1 cellular context compared by ENCODE assay signal in genomic region chr2:137897082-137897481, GRCh38.
TF ChIP-seq lines count a peak whose summit lies in the region.

No MANE protein-coding gene starts in this region.

TF ChIP-seq in HepG2, 621 proteins besides CTCF, POLR2A, EP300 and RAD21 (continued from another document and continues in another):
- TF ChIP-seq ZNF598 (CRISPR knock-in tag; IDR thresholded peaks at IDR 0.05; ENCODE audit: borderline replicate concordance), result no peak
- TF ChIP-seq ZBTB40 (IDR thresholded peaks at IDR 0.05), result no peak
- no peak for TF ChIP-seq ZBTB40 (CRISPR knock-in tag; IDR thresholded peaks at IDR 0.05)
- TF ChIP-seq SNRNP70 (IDR thresholded peaks at IDR 0.05; ENCODE audit: low read depth, low read length), result no peak
- no peak for TF ChIP-seq MXI1 (IDR thresholded peaks at IDR 0.05; ENCODE audit: borderline replicate concordance, low read depth, low read length)
- no peak for TF ChIP-seq ZNF550 (CRISPR knock-in tag; IDR thresholded peaks at IDR 0.05; ENCODE audit: borderline replicate concordance)
- TF ChIP-seq MED13 (CRISPR knock-in tag; IDR thresholded peaks at IDR 0.05), result no peak
- no peak for TF ChIP-seq MAFK (conservative IDR thresholded peaks at IDR 0.05 in 1 of 2, IDR thresholded peaks at IDR 0.05 in 1 of 2; ENCODE audit: low read length in 2 of 2)
- TF ChIP-seq SMAD1 (CRISPR knock-in tag; IDR thresholded peaks at IDR 0.05; ENCODE audit: borderline replicate concordance, low read depth), result no peak
- TF ChIP-seq IRF1 (CRISPR knock-in tag; IDR thresholded peaks at IDR 0.05; ENCODE audit: low read depth), result no peak
- no peak for TF ChIP-seq ZNF431 (CRISPR knock-in tag; IDR thresholded peaks at IDR 0.05; ENCODE audit: borderline replicate concordance, low read depth)
- TF ChIP-seq KLF13 (CRISPR knock-in tag; IDR thresholded peaks at IDR 0.05), result no peak
- TF ChIP-seq ZNF235 (CRISPR knock-in tag; IDR thresholded peaks at IDR 0.05; ENCODE audit: borderline replicate concordance), result no peak
- no peak for TF ChIP-seq ZNF7 (CRISPR knock-in tag; IDR thresholded peaks at IDR 0.05)
- TF ChIP-seq RFX5 (IDR thresholded peaks at IDR 0.05; ENCODE audit: low read depth, low read length), result no peak
- TF ChIP-seq NR2C2 (CRISPR knock-in tag; IDR thresholded peaks at IDR 0.05; ENCODE audit: borderline replicate concordance), result no peak
- no peak for TF ChIP-seq ZSCAN22 (CRISPR knock-in tag; IDR thresholded peaks at IDR 0.05)
- TF ChIP-seq HBP1 (CRISPR knock-in tag; IDR thresholded peaks at IDR 0.05; ENCODE audit: low read depth), result 0 out of 2 replicates have a peak, but pooled peaks have one; percentile 28
- TF ChIP-seq ARID3A (IDR thresholded peaks at IDR 0.05; ENCODE audit: low read depth, low read length), result peak; percentile 50; the same call in 1 of the 2 replicates
- no peak for TF ChIP-seq DMAP1 (CRISPR knock-in tag; IDR thresholded peaks at IDR 0.05)
- TF ChIP-seq, protein P1, sequence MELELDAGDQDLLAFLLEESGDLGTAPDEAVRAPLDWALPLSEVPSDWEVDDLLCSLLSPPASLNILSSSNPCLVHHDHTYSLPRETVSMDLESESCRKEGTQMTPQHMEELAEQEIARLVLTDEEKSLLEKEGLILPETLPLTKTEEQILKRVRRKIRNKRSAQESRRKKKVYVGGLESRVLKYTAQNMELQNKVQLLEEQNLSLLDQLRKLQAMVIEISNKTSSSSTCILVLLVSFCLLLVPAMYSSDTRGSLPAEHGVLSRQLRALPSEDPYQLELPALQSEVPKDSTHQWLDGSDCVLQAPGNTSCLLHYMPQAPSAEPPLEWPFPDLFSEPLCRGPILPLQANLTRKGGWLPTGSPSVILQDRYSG (CRISPR knock-in tag; IDR thresholded peaks at IDR 0.05), result no peak
- TF ChIP-seq GZF1 (CRISPR knock-in tag; IDR thresholded peaks at IDR 0.05), result no peak
- TF ChIP-seq FOXA1 (IDR thresholded peaks at IDR 0.05), result no peak
- TF ChIP-seq FOXA1 (CRISPR knock-in tag; IDR thresholded peaks at IDR 0.05), result 0 out of 2 replicates have a peak, but pooled peaks have one; percentile 37
- TF ChIP-seq, protein P2, sequence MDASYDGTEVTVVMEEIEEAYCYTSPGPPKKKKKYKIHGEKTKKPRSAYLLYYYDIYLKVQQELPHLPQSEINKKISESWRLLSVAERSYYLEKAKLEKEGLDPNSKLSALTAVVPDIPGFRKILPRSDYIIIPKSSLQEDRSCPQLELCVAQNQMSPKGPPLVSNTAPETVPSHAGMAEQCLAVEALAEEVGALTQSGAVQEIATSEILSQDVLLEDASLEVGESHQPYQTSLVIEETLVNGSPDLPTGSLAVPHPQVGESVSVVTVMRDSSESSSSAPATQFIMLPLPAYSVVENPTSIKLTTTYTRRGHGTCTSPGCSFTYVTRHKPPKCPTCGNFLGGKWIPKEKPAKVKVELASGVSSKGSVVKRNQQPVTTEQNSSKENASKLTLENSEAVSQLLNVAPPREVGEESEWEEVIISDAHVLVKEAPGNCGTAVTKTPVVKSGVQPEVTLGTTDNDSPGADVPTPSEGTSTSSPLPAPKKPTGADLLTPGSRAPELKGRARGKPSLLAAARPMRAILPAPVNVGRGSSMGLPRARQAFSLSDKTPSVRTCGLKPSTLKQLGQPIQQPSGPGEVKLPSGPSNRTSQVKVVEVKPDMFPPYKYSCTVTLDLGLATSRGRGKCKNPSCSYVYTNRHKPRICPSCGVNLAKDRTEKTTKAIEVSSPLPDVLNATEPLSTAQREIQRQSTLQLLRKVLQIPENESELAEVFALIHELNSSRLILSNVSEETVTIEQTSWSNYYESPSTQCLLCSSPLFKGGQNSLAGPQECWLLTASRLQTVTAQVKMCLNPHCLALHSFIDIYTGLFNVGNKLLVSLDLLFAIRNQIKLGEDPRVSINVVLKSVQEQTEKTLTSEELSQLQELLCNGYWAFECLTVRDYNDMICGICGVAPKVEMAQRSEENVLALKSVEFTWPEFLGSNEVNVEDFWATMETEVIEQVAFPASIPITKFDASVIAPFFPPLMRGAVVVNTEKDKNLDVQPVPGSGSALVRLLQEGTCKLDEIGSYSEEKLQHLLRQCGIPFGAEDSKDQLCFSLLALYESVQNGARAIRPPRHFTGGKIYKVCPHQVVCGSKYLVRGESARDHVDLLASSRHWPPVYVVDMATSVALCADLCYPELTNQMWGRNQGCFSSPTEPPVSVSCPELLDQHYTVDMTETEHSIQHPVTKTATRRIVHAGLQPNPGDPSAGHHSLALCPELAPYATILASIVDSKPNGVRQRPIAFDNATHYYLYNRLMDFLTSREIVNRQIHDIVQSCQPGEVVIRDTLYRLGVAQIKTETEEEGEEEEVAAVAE (CRISPR knock-in tag; IDR thresholded peaks at IDR 0.05; ENCODE audit: borderline replicate concordance), result no peak
- no peak for TF ChIP-seq ZNF530 (CRISPR knock-in tag; IDR thresholded peaks at IDR 0.05; ENCODE audit: low read depth)
- no peak for TF ChIP-seq MAX (IDR thresholded peaks at IDR 0.05)
- TF ChIP-seq, protein P3, sequence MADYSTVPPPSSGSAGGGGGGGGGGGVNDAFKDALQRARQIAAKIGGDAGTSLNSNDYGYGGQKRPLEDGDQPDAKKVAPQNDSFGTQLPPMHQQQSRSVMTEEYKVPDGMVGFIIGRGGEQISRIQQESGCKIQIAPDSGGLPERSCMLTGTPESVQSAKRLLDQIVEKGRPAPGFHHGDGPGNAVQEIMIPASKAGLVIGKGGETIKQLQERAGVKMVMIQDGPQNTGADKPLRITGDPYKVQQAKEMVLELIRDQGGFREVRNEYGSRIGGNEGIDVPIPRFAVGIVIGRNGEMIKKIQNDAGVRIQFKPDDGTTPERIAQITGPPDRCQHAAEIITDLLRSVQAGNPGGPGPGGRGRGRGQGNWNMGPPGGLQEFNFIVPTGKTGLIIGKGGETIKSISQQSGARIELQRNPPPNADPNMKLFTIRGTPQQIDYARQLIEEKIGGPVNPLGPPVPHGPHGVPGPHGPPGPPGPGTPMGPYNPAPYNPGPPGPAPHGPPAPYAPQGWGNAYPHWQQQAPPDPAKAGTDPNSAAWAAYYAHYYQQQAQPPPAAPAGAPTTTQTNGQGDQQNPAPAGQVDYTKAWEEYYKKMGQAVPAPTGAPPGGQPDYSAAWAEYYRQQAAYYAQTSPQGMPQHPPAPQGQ (CRISPR knock-in tag; IDR thresholded peaks at IDR 0.05; ENCODE audit: borderline replicate concordance), result no peak
- TF ChIP-seq ZFP82 (CRISPR knock-in tag; IDR thresholded peaks at IDR 0.05; ENCODE audit: borderline replicate concordance), result no peak
- no peak for TF ChIP-seq WIZ (CRISPR knock-in tag; IDR thresholded peaks at IDR 0.05)
- TF ChIP-seq CSRNP1 (CRISPR knock-in tag; IDR thresholded peaks at IDR 0.05), result no peak
- TF ChIP-seq KDM4B (CRISPR knock-in tag; IDR thresholded peaks at IDR 0.05), result no peak
- TF ChIP-seq KAT7 (CRISPR knock-in tag; IDR thresholded peaks at IDR 0.05; ENCODE audit: borderline replicate concordance), result no peak
- TF ChIP-seq ZNF3 (CRISPR knock-in tag; IDR thresholded peaks at IDR 0.05), result no peak
- TF ChIP-seq, protein P4, sequence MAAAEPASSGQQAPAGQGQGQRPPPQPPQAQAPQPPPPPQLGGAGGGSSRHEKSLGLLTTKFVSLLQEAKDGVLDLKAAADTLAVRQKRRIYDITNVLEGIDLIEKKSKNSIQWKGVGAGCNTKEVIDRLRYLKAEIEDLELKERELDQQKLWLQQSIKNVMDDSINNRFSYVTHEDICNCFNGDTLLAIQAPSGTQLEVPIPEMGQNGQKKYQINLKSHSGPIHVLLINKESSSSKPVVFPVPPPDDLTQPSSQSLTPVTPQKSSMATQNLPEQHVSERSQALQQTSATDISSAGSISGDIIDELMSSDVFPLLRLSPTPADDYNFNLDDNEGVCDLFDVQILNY (CRISPR knock-in tag; conservative IDR thresholded peaks at IDR 0.05), result no peak
